ENCODE assay signal across 21 cellular contexts in genomic region chr5:20832204-20833080, GRCh38.
DNase-seq lines count a peak whose midpoint lies in the region; ATAC-seq and TF ChIP-seq lines count a peak whose summit lies in the region.
"Had no signal": no experiment of that assay in that cellular context is flagged by ENCODE, and none has a peak within 500 bp of the region (broad histone marks: within the 10 kb centered on the region; RNA-seq: fewer than 3 reads in every experiment).

No MANE protein-coding gene starts in this region.

- no peak for ATAC-seq in gastroesophageal sphincter

- H3K23ac ChIP-seq in neuronal stem cell (ENCODE audit: low read depth, low read length, poor library complexity), result no peak overlapping the region

- H3K27ac ChIP-seq in neuronal stem cell (replicated peaks; ENCODE audit: low read length), result no peak overlapping the region
- no peak overlapping the region for H3K27ac ChIP-seq in gastroesophageal sphincter
- H3K27ac ChIP-seq: C4-2B, neutrophil, SJSA1 had no signal

- H4K8ac ChIP-seq in neuronal stem cell (ENCODE audit: low read depth, low read length), result no peak overlapping the region

- H2AFZ ChIP-seq in neuronal stem cell (ENCODE audit: low read length), result peak overlapping the region; percentile 41

- H2BK5ac ChIP-seq in neuronal stem cell (ENCODE audit: low read length), result no peak overlapping the region

- H2BK120ac ChIP-seq in neuronal stem cell (ENCODE audit: low read depth, low read length), result no peak overlapping the region

- TF ChIP-seq EP300 in gastroesophageal sphincter (IDR thresholded peaks at IDR 0.05), result no peak

- H3K4me3 ChIP-seq in neuronal stem cell (ENCODE audit: low read length in 2 of 2) (no peak overlapping the region), gastroesophageal sphincter (no peak overlapping the region)
- H3K4me3 ChIP-seq: lung, SJSA1 had no signal

- H3K4me2 ChIP-seq in neuronal stem cell (ENCODE audit: insufficient read depth, low read length, poor library complexity, severe bottlenecking), result no peak overlapping the region

- no peak overlapping the region for H3K14ac ChIP-seq in neuronal stem cell (ENCODE audit: low read length)

- no peak overlapping the region for H4K91ac ChIP-seq in neuronal stem cell (ENCODE audit: low read depth, low read length, poor library complexity)

- WGBS in neuronal stem cell (ENCODE audit: extremely low coverage in 2 of 2, insufficient read length in 2 of 2, insufficient replicate concordance in 1 of 2), 2 donors, result no CpG with 5 or more reads among the region's 5 CpGs
- 51 to 76% methylated on average over 5 of the region's 5 CpGs for WGBS in gastroesophageal sphincter (ENCODE audit: low coverage in 1 of 2), 2 donors

- no peak for TF ChIP-seq CTCF in gastroesophageal sphincter (IDR thresholded peaks at IDR 0.05)

- H3K9ac ChIP-seq in neuronal stem cell (ENCODE audit: low read depth, low read length, poor library complexity), result no peak overlapping the region

- H3K36me3 ChIP-seq in neuronal stem cell (replicated peaks in 1 of 2; ENCODE audit: control insufficient read depth in 2 of 2, insufficient read depth in 2 of 2, low read length in 2 of 2), result no peaks in the 10 kb centered on the region
- H3K36me3 ChIP-seq in gastroesophageal sphincter, result no peaks in the 10 kb centered on the region
- H3K36me3 ChIP-seq: neutrophil, SJSA1 had no signal

- peak; percentile 7 for DNase-seq in D341Med (ENCODE audit: low spot score)
- DNase-seq in HPDE6-E6E7 (ENCODE audit: extremely low spot score), result peak; percentile 0
- DNase-seq in dermis blood vessel endothelial cell, result peak; percentile 0
- no peak for DNase-seq in neuronal stem cell (ENCODE audit: low spot score)
- DNase-seq in HUDEP-2 (lab: John Stamatoyannopoulos, UW; ENCODE audit: unreplicated experiment in 76 of 76), result no peak
- no peak for DNase-seq in NCI-H1417 (lab: John Stamatoyannopoulos, UW)
- DNase-seq in H4 (ENCODE audit: low spot score), result no peak
- DNase-seq: ACHN; activated CD4-positive, alpha-beta T cell treated with anti-CD3 and anti-CD28 coated beads, Interleukin-2, amount 10 ng/mL, durations not matched to agents 24 days and 14 days; aorta; Calu3; central memory CD4-positive, alpha-beta T cell; erythroblast; NCI-H1417 treated with DMSO at 0.1 percent for 48 hours; stimulated activated CD4-positive, alpha-beta T cell treated with anti-CD3 and anti-CD28 coated beads, Interleukin-4, amount 100 ng/mL, for 4 hours; T-helper 1 cell had no signal

- no peaks in the 10 kb centered on the region for H3K9me3 ChIP-seq in neuronal stem cell (replicated peaks in 1 of 2; ENCODE audit: control insufficient read depth in 2 of 2, insufficient read depth in 1 of 2, low read depth in 1 of 2, low read length in 2 of 2)
- H3K9me3 ChIP-seq in gastroesophageal sphincter, result no peaks in the 10 kb centered on the region
- H3K9me3 ChIP-seq: neutrophil, SJSA1 had no signal

- no peak overlapping the region for H2BK12ac ChIP-seq in neuronal stem cell (ENCODE audit: low read length)

- no peaks in the 10 kb centered on the region for H3K27me3 ChIP-seq in neuronal stem cell (ENCODE audit: control insufficient read depth in 3 of 3, insufficient read depth in 3 of 3, low read depth in 1 of 3, low read length in 3 of 3)
- no peaks in the 10 kb centered on the region for H3K27me3 ChIP-seq in gastroesophageal sphincter
- H3K27me3 ChIP-seq: neutrophil, SJSA1 had no signal

- H3K4me1 ChIP-seq in neuronal stem cell (ENCODE audit: control insufficient read depth in 2 of 2, insufficient read depth in 1 of 2, low read depth in 1 of 2, low read length in 2 of 2), result peaks cover 2% of the 10 kb centered on the region in 2 donors
- H3K4me1 ChIP-seq in gastroesophageal sphincter, result no peaks in the 10 kb centered on the region
- H3K4me1 ChIP-seq: SJSA1 had no signal

- TF ChIP-seq POLR2A in gastroesophageal sphincter (IDR thresholded peaks at IDR 0.05), result no peak

- no peak overlapping the region for H3K18ac ChIP-seq in neuronal stem cell (ENCODE audit: low read length)

- no peak overlapping the region for H3K4ac ChIP-seq in neuronal stem cell (ENCODE audit: low read length)

- H3K79me1 ChIP-seq in neuronal stem cell (ENCODE audit: low read depth, low read length), result no peaks in the 10 kb centered on the region

- no peak overlapping the region for H2AK5ac ChIP-seq in neuronal stem cell (ENCODE audit: low read depth, low read length)

- H2BK15ac ChIP-seq in neuronal stem cell (ENCODE audit: low read length), result no peak overlapping the region

Comparison
In these comparisons a context has a peak if more than half of its experiments do, and no peak if none do; other contexts are left out.
1. DNase-seq: peak in D341Med (single experiment), HPDE6-E6E7 (single experiment) and dermis blood vessel endothelial cell (single experiment); none in neuronal stem cell (single experiment), HUDEP-2 (0 of 76), NCI-H1417 (0 of 3) and H4 (single experiment).